38 cellular contexts compared by ENCODE assay signal in the genomic region with DNA sequence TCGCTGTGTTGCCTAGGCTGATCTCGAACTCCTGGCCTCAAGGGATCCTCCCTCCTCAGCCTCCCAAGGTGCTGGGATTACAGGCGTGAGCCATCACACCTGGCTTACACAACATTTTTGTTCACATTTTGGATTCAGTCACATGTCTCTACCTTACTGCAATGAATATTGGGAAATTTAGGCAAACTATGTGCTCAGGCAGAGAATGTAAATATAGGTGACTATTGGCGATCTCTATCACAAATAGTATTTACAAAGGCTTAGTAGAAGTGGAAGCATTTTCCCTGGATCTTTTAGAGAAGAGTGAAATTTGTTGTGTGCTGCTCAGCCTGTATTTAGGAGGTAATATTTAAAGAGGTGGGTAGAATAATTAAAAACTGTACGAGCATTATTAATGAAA. TPM values are rescaled to one million over a fixed set of nuclear protein-coding genes. Genes with fewer than 3 reads are reported as not detected.
"Had no signal": no experiment of that assay in that cellular context is flagged by ENCODE, and none has a peak within 500 bp of the region (broad histone marks: within the 10 kb centered on the region; RNA-seq: fewer than 3 reads in every experiment).

No MANE protein-coding gene starts in this region.

- H3K9me3 ChIP-seq: MG63 had no signal

- H3K36me3 ChIP-seq: MG63 had no signal

- H3K4me3 ChIP-seq: MG63 had no signal

- DNase-seq: Karpas-422, Kasumi-1, MG63, MM.1S, MV-4-11, NCI-H1048, NCI-H1092, NCI-H1092 treated with DMSO at 0.1 percent for 48 hours, NCI-H1105, NCI-H1105 treated with DMSO at 0.1 percent for 48 hours, NCI-H1417, NCI-H1417 treated with DMSO at 0.1 percent for 48 hours, NCI-H1436, NCI-H1436 treated with DMSO at 0.1 percent for 48 hours, NCI-H146, NCI-H1694, NCI-H1694 treated with DMSO at 0.1 percent for 48 hours, NCI-H187, NCI-H187 treated with DMSO at 0.1 percent for 48 hours, NCI-H1930, NCI-H2029, NCI-H2029 treated with DMSO at 0.1 percent for 48 hours, NCI-H2081, NCI-H2081 treated with DMSO at 0.1 percent for 48 hours, NCI-H2107, NCI-H2171, NCI-H2171 treated with DMSO at 0.1 percent for 48 hours, NCI-H2227 treated with DMSO at 0.1 percent for 48 hours, NCI-H226, NCI-H345, NCI-H446, NCI-H446 treated with DMSO at 0.1 percent for 48 hours, NCI-H510A, NCI-H510A treated with DMSO at 0.1 percent for 48 hours had no signal

- H3K27me3 ChIP-seq: MG63 had no signal

RNA-seq across cellular contexts. Expression of a gene that starts 20.7 kb away (rescaled TPM):
- total RNA-seq: LHCN-M2, M059J, MCF 10A, NCI-H460 had no signal
